Comparison of ENCODE assay signal across 7 cellular contexts in genomic region chr1:110964400-110964903, GRCh38. TPM values are rescaled to one million over a fixed set of nuclear protein-coding genes. Genes with fewer than 3 reads are reported as not detected.
A peak's percentile ranks its signal among the peaks of the same experiment; 100 is the strongest.
DNase-seq lines count a peak whose midpoint lies in the region; ATAC-seq and TF ChIP-seq lines count a peak whose summit lies in the region.

No MANE protein-coding gene starts in this region.

- ATAC-seq in activated T-helper 17 cell treated with anti-CD3 and anti-CD28 coated beads, Interleukin-2, amount 50 U/mL, for 72 hours (replicated peaks), result no peak
- ATAC-seq in stimulated activated naive B cell treated with anti-CD40 and anti-IgM and Interleukin-4, amounts not matched to agents 10 μg/mL and 1 μg/mL and 100 μg/mL, for 72 hours (replicated peaks), result no peak

- H3K36me3 ChIP-seq in iPS-18a (ENCODE audit: control insufficient read depth, low read depth, low read length), result no peaks in the 10 kb centered on the region

- H3K4me1 ChIP-seq in iPS-18a (ENCODE audit: control insufficient read depth, low read depth, low read length), result no peaks in the 10 kb centered on the region

- H3K36me3 Mint-ChIP-seq in HFFc6 (ENCODE audit: low read depth), result peaks cover 32% of the 10 kb centered on the region
- peaks cover 50% of the 10 kb centered on the region for H3K36me3 Mint-ChIP-seq in activated T-helper 17 cell treated with anti-CD3 and anti-CD28 coated beads, Interleukin-2, amount 50 U/mL, for 72 hours (ENCODE audit: low read depth)
- peaks cover 34 to 59% of the 10 kb centered on the region in 2 donors for H3K36me3 Mint-ChIP-seq in stimulated activated naive B cell treated with anti-CD40 and anti-IgM and Interleukin-4, amounts not matched to agents 10 μg/mL and 1 μg/mL and 100 μg/mL, for 72 hours

- peaks cover 42% of the 10 kb centered on the region for H3K4me1 Mint-ChIP-seq in HFFc6 (ENCODE audit: low read depth)
- peaks cover 24% of the 10 kb centered on the region for H3K4me1 Mint-ChIP-seq in activated T-helper 17 cell treated with anti-CD3 and anti-CD28 coated beads, Interleukin-2, amount 50 U/mL, for 72 hours
- H3K4me1 Mint-ChIP-seq in stimulated activated naive B cell treated with anti-CD40 and anti-IgM and Interleukin-4, amounts not matched to agents 10 μg/mL and 1 μg/mL and 100 μg/mL, for 72 hours, result peaks cover 16 to 39% of the 10 kb centered on the region in 2 donors

- no peak for DNase-seq in HFFc6
- DNase-seq in stimulated activated naive B cell treated with anti-CD40 and anti-IgM and Interleukin-4, amounts not matched to agents 10 μg/mL and 1 μg/mL and 100 μg/mL, for 72 hours, result no peak
- DNase-seq in NCI-H1930 (lab: John Stamatoyannopoulos, UW), result no peak
- no peak for DNase-seq in KG1 (lab: John Stamatoyannopoulos, UW)
- no peak for DNase-seq in UCSD-AML1 (lab: John Stamatoyannopoulos, UW; ENCODE audit: unreplicated experiment)

- no peak overlapping the region for H3K27ac ChIP-seq in iPS-18a (ENCODE audit: low read length)

- no peaks in the 10 kb centered on the region for H3K27me3 ChIP-seq in iPS-18a (ENCODE audit: control insufficient read depth, insufficient read depth, low read length)

- peaks cover 19% of the 10 kb centered on the region for H3K9me3 Mint-ChIP-seq in HFFc6
- peaks cover 29% of the 10 kb centered on the region for H3K9me3 Mint-ChIP-seq in activated T-helper 17 cell treated with anti-CD3 and anti-CD28 coated beads, Interleukin-2, amount 50 U/mL, for 72 hours
- H3K9me3 Mint-ChIP-seq in stimulated activated naive B cell treated with anti-CD40 and anti-IgM and Interleukin-4, amounts not matched to agents 10 μg/mL and 1 μg/mL and 100 μg/mL, for 72 hours, result peaks cover 29 to 33% of the 10 kb centered on the region in 2 donors

- TF ChIP-seq CTCF in HFFc6 (IDR thresholded peaks at IDR 0.05), result no peak

- H3K9ac ChIP-seq in iPS-18a (ENCODE audit: low read length), result no peak overlapping the region

- peak overlapping the region; percentile 99 for H3K27ac Mint-ChIP-seq in HFFc6
- H3K27ac Mint-ChIP-seq in activated T-helper 17 cell treated with anti-CD3 and anti-CD28 coated beads, Interleukin-2, amount 50 U/mL, for 72 hours, result peak overlapping the region; percentile 98
- H3K27ac Mint-ChIP-seq in stimulated activated naive B cell treated with anti-CD40 and anti-IgM and Interleukin-4, amounts not matched to agents 10 μg/mL and 1 μg/mL and 100 μg/mL, for 72 hours, result peak overlapping the region; percentile 99

- no peaks in the 10 kb centered on the region; the same call in 1 of the 2 replicates for H3K27me3 Mint-ChIP-seq in HFFc6 (ENCODE audit: insufficient read depth)
- H3K27me3 Mint-ChIP-seq in activated T-helper 17 cell treated with anti-CD3 and anti-CD28 coated beads, Interleukin-2, amount 50 U/mL, for 72 hours, result peaks cover 12% of the 10 kb centered on the region
- H3K27me3 Mint-ChIP-seq in stimulated activated naive B cell treated with anti-CD40 and anti-IgM and Interleukin-4, amounts not matched to agents 10 μg/mL and 1 μg/mL and 100 μg/mL, for 72 hours, result peaks cover 15 to 19% of the 10 kb centered on the region in 2 donors

- H3K4me3 Mint-ChIP-seq in HFFc6, result peak overlapping the region; percentile 91
- peak overlapping the region; percentile 87 for H3K4me3 Mint-ChIP-seq in activated T-helper 17 cell treated with anti-CD3 and anti-CD28 coated beads, Interleukin-2, amount 50 U/mL, for 72 hours
- peak overlapping the region; percentile 84 to 89 for H3K4me3 Mint-ChIP-seq in stimulated activated naive B cell treated with anti-CD40 and anti-IgM and Interleukin-4, amounts not matched to agents 10 μg/mL and 1 μg/mL and 100 μg/mL, for 72 hours

- H3K4me3 ChIP-seq in iPS-18a (ENCODE audit: low read length), result peak overlapping the region; percentile 90

- H3K9me3 ChIP-seq in iPS-18a (ENCODE audit: control insufficient read depth, low read depth, low read length), result peaks cover 8% of the 10 kb centered on the region

RNA-seq across cellular contexts. Expression of gene LRIF1, which starts 0.7 kb away (rescaled TPM):
- 10 to 100 TPM; 14.7 to 17.9 (median 17.2) TPM for total RNA-seq in HFFc6 (2021; fragmentation: NEBNext Ultra II Directional; extraction: Animal tissue kit (Norgen Biotek cat#: 25700))
- total RNA-seq in activated T-helper 17 cell treated with anti-CD3 and anti-CD28 coated beads, Interleukin-2, amount 50 U/mL, for 72 hours, result 10 to 100 TPM; 11.6 to 16.4 TPM
